26 cellular contexts compared by ENCODE assay signal in the genomic region with DNA sequence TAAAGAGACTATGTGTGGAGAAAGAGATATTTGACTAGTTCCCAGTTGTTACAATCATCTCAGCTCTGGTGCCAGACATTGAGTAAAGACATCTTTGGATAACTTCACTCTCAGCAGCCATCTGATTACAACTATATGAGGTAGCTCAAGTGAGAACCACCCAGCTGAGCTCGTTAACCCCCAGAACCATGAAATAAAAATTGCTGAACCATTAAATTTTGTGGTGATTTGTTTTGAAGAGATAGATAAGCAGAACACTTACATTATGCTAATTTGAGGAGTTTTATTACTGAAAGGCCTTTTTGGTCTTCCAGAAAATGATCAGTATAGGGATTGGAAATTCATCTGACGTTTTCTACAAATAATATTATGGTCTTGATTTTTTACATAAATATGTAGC.
"Had no signal": no experiment of that assay in that cellular context is flagged by ENCODE, and none has a peak within 500 bp of the region (broad histone marks: within the 10 kb centered on the region; RNA-seq: fewer than 3 reads in every experiment).

No MANE protein-coding gene starts in this region.

- H3K4me1 ChIP-seq: colonic mucosa, esophagus squamous epithelium, gastrocnemius medialis, heart left ventricle, left lung, lower lobe of right lung had no signal

- H3K4me3 ChIP-seq: colonic mucosa, esophagus squamous epithelium, gastrocnemius medialis, heart left ventricle, hepatocyte, left lung, lower lobe of right lung, mucosa of descending colon had no signal

- H3K36me3 ChIP-seq: colonic mucosa, esophagus squamous epithelium, gastrocnemius medialis, heart left ventricle, left lung, lower lobe of right lung had no signal

- DNase-seq: colonic mucosa; cortex of kidney; effector memory CD4-positive, alpha-beta T cell; erythroblast; esophagus squamous epithelium; foreskin fibroblast; foreskin melanocyte; gastrocnemius medialis; heart left ventricle; hypothalamus; immature natural killer cell; islet precursor cell; left cardiac atrium; left lung; left ventricle myocardium superior; lower lobe of right lung; mesenchymal stem cell; mucosa of descending colon; naive B cell; naive thymus-derived CD8-positive, alpha-beta T cell had no signal

- H3K4me1 Mint-ChIP-seq: immature natural killer cell; naive thymus-derived CD8-positive, alpha-beta T cell had no signal

- H3K4me3 Mint-ChIP-seq: dendritic cell treated with granulocyte-macrophage colony-stimulating factor and Interleukin-4, amounts not matched to agents 40 ng/mL and 50 ng/mL, for 4 days; immature natural killer cell; mesothelial cell of epicardium; naive B cell; naive thymus-derived CD8-positive, alpha-beta T cell had no signal

- H3K27me3 Mint-ChIP-seq: dendritic cell treated with granulocyte-macrophage colony-stimulating factor and Interleukin-4, amounts not matched to agents 40 ng/mL and 50 ng/mL, for 4 days; naive B cell had no signal

- H3K79me2 ChIP-seq: hepatocyte had no signal

- H3K36me3 Mint-ChIP-seq: immature natural killer cell, naive B cell had no signal

- H3K9me3 ChIP-seq: colonic mucosa, esophagus squamous epithelium, gastrocnemius medialis, mucosa of descending colon had no signal

- FAIRE-seq: endometrium had no signal

- H3K4me2 ChIP-seq: hepatocyte had no signal

- H3K27me3 ChIP-seq: colonic mucosa, gastrocnemius medialis, hepatocyte, left lung had no signal

- H2AFZ ChIP-seq: hepatocyte had no signal

- H3K27ac Mint-ChIP-seq: dendritic cell treated with granulocyte-macrophage colony-stimulating factor and Interleukin-4, amounts not matched to agents 40 ng/mL and 50 ng/mL, for 4 days; immature natural killer cell; mesothelial cell of epicardium; naive thymus-derived CD8-positive, alpha-beta T cell had no signal

- ATAC-seq: esophagus mucosa; gastrocnemius medialis; heart left ventricle; left cardiac atrium; left lung; left ventricle myocardium superior; lower lobe of right lung; mucosa of descending colon; naive thymus-derived CD8-positive, alpha-beta T cell had no signal

- H3K27ac ChIP-seq: colonic mucosa, epithelial cell of prostate, esophagus squamous epithelium, gastrocnemius medialis, heart left ventricle, hepatocyte, left lung, lower lobe of right lung had no signal
